In the genomic region with DNA sequence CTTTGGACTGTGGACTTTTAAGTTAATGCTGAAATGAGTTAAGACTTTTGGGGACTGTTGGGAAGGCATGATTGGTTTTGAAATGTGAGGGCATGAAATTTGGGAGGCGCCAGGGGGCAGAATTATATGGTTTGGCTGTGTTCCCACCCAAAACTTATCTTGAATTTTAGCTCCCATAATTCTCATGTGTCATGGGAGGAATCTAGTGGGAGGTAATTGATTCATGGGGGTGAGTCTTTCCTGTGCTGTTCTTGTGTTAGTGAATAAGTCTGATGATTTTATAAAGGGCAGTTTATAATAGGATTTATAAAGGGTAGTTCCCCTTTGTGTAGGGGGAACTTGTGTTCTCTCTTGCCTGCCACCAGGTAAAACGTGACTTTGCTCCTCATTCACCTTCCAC, we compare ENCODE assay signal across 2 cellular contexts.
TF ChIP-seq lines count a peak whose summit lies in the region.

No MANE protein-coding gene starts in this region.

TF ChIP-seq in SK-N-SH, 30 proteins besides CTCF, POLR2A, EP300 and RAD21 (continued from another document):
- TF ChIP-seq, protein P1, sequence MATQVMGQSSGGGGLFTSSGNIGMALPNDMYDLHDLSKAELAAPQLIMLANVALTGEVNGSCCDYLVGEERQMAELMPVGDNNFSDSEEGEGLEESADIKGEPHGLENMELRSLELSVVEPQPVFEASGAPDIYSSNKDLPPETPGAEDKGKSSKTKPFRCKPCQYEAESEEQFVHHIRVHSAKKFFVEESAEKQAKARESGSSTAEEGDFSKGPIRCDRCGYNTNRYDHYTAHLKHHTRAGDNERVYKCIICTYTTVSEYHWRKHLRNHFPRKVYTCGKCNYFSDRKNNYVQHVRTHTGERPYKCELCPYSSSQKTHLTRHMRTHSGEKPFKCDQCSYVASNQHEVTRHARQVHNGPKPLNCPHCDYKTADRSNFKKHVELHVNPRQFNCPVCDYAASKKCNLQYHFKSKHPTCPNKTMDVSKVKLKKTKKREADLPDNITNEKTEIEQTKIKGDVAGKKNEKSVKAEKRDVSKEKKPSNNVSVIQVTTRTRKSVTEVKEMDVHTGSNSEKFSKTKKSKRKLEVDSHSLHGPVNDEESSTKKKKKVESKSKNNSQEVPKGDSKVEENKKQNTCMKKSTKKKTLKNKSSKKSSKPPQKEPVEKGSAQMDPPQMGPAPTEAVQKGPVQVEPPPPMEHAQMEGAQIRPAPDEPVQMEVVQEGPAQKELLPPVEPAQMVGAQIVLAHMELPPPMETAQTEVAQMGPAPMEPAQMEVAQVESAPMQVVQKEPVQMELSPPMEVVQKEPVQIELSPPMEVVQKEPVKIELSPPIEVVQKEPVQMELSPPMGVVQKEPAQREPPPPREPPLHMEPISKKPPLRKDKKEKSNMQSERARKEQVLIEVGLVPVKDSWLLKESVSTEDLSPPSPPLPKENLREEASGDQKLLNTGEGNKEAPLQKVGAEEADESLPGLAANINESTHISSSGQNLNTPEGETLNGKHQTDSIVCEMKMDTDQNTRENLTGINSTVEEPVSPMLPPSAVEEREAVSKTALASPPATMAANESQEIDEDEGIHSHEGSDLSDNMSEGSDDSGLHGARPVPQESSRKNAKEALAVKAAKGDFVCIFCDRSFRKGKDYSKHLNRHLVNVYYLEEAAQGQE (IDR thresholded peaks at IDR 0.05; ENCODE audit: low read depth, low read length) = no peak
- TF ChIP-seq MEF2A (IDR thresholded peaks at IDR 0.05; ENCODE audit: borderline replicate concordance, low read depth) (no peak), IRF3 (IDR thresholded peaks at IDR 0.05; ENCODE audit: low read depth, low read length) (no peak), NRF1 (IDR thresholded peaks at IDR 0.05; ENCODE audit: low read depth, low read length) (no peak), SMC3 (IDR thresholded peaks at IDR 0.05; ENCODE audit: low read depth, low read length) (no peak), JUND (IDR thresholded peaks at IDR 0.05) (no peak), USF2 (IDR thresholded peaks at IDR 0.05; ENCODE audit: borderline replicate concordance, low read depth, low read length) (no peak), GABPA (IDR thresholded peaks at IDR 0.05; ENCODE audit: low read depth) (no peak), ZBTB33 (IDR thresholded peaks at IDR 0.05; ENCODE audit: borderline replicate concordance, low read depth) (no peak), EZH2phosphoT487 (IDR thresholded peaks at IDR 0.05; ENCODE audit: borderline replicate concordance, low read depth) (no peak), TCF12 (IDR thresholded peaks at IDR 0.05) (no peak), RFX5 (IDR thresholded peaks at IDR 0.05; ENCODE audit: low read length) (no peak), ELF1 (IDR thresholded peaks at IDR 0.05) (no peak)

TF ChIP-seq in SK-N-SH treated with all-trans-retinoic acid at 6 μM for 48 hours, 23 proteins besides CTCF, POLR2A, EP300 and RAD21 (continued from another document):
- TF ChIP-seq, protein P2, sequence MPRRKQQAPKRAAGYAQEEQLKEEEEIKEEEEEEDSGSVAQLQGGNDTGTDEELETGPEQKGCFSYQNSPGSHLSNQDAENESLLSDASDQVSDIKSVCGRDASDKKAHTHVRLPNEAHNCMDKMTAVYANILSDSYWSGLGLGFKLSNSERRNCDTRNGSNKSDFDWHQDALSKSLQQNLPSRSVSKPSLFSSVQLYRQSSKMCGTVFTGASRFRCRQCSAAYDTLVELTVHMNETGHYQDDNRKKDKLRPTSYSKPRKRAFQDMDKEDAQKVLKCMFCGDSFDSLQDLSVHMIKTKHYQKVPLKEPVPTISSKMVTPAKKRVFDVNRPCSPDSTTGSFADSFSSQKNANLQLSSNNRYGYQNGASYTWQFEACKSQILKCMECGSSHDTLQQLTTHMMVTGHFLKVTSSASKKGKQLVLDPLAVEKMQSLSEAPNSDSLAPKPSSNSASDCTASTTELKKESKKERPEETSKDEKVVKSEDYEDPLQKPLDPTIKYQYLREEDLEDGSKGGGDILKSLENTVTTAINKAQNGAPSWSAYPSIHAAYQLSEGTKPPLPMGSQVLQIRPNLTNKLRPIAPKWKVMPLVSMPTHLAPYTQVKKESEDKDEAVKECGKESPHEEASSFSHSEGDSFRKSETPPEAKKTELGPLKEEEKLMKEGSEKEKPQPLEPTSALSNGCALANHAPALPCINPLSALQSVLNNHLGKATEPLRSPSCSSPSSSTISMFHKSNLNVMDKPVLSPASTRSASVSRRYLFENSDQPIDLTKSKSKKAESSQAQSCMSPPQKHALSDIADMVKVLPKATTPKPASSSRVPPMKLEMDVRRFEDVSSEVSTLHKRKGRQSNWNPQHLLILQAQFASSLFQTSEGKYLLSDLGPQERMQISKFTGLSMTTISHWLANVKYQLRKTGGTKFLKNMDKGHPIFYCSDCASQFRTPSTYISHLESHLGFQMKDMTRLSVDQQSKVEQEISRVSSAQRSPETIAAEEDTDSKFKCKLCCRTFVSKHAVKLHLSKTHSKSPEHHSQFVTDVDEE (CRISPR knock-in tag; IDR thresholded peaks at IDR 0.05) = no peak
- TF ChIP-seq OSR1 (CRISPR knock-in tag; IDR thresholded peaks at IDR 0.05) (no peak), TCF4 (CRISPR knock-in tag; IDR thresholded peaks at IDR 0.05; ENCODE audit: borderline replicate concordance) (no peak), ISL1 (CRISPR knock-in tag; IDR thresholded peaks at IDR 0.05) (no peak), BACH2 (CRISPR knock-in tag; IDR thresholded peaks at IDR 0.05; ENCODE audit: borderline replicate concordance) (no peak), ZNF565 (CRISPR knock-in tag; conservative IDR thresholded peaks at IDR 0.05; ENCODE audit: low read depth) (no peak), SNAI2 (CRISPR knock-in tag; IDR thresholded peaks at IDR 0.05) (no peak)
- TF ChIP-seq, protein P3, sequence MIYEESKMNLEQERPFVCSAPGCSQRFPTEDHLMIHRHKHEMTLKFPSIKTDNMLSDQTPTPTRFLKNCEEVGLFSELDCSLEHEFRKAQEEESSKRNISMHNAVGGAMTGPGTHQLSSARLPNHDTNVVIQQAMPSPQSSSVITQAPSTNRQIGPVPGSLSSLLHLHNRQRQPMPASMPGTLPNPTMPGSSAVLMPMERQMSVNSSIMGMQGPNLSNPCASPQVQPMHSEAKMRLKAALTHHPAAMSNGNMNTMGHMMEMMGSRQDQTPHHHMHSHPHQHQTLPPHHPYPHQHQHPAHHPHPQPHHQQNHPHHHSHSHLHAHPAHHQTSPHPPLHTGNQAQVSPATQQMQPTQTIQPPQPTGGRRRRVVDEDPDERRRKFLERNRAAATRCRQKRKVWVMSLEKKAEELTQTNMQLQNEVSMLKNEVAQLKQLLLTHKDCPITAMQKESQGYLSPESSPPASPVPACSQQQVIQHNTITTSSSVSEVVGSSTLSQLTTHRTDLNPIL (CRISPR knock-in tag; IDR thresholded peaks at IDR 0.05; ENCODE audit: low read depth) = no peak
